27 cellular contexts compared by ENCODE assay signal in genomic region chr19:16210168-16210567, GRCh38. TPM values are rescaled to one million over a fixed set of nuclear protein-coding genes. Genes with fewer than 3 reads are reported as not detected.
"Had no signal": no experiment of that assay in that cellular context is flagged by ENCODE, and none has a peak within 500 bp of the region (broad histone marks: within the 10 kb centered on the region; RNA-seq: fewer than 3 reads in every experiment).

No MANE protein-coding gene starts in this region.

- H3K27me3 ChIP-seq: esophagus squamous epithelium, gastroesophageal sphincter, neural progenitor cell, ovary, spleen, stomach, transverse colon had no signal

- H3K9me3 ChIP-seq: esophagus squamous epithelium, gastroesophageal sphincter, mucosa of descending colon, spleen, stomach, thoracic aorta, transverse colon had no signal

- H3K9me3 Mint-ChIP-seq: dendritic cell treated with granulocyte-macrophage colony-stimulating factor and Interleukin-4, amounts not matched to agents 40 ng/mL and 50 ng/mL, for 4 days; effector memory CD8-positive, alpha-beta T cell; natural killer cell treated with Interleukin-12 subunit alpha and Interleukin-12 subunit beta and Interleukin-15 and Interleukin-18, amount 100 ng/mL, for 72 hours had no signal

- ATAC-seq: effector memory CD8-positive, alpha-beta T cell; gastroesophageal sphincter; left lobe of liver; mucosa of descending colon; natural killer cell treated with Interleukin-12 subunit alpha and Interleukin-12 subunit beta and Interleukin-15 and Interleukin-18, amount 100 ng/mL, for 72 hours; right cardiac atrium had no signal

- H3K27ac Mint-ChIP-seq: dendritic cell treated with granulocyte-macrophage colony-stimulating factor and Interleukin-4, amounts not matched to agents 40 ng/mL and 50 ng/mL, for 4 days; natural killer cell treated with Interleukin-12 subunit alpha and Interleukin-12 subunit beta and Interleukin-15 and Interleukin-18, amount 100 ng/mL, for 72 hours; neural progenitor cell had no signal

- H3K36me3 ChIP-seq: neural progenitor cell, ovary had no signal

- H3K27ac ChIP-seq: epithelial cell of prostate, esophagus squamous epithelium, gastroesophageal sphincter, neural progenitor cell, ovary, spleen, stomach, thoracic aorta, transverse colon had no signal

- H3K27me3 Mint-ChIP-seq: dendritic cell treated with granulocyte-macrophage colony-stimulating factor and Interleukin-4, amounts not matched to agents 40 ng/mL and 50 ng/mL, for 4 days; effector memory CD8-positive, alpha-beta T cell; natural killer cell treated with Interleukin-12 subunit alpha and Interleukin-12 subunit beta and Interleukin-15 and Interleukin-18, amount 100 ng/mL, for 72 hours had no signal

- H3K4me1 ChIP-seq: neural progenitor cell, transverse colon had no signal

- H3K4me3 ChIP-seq: esophagus squamous epithelium, gastroesophageal sphincter, mucosa of descending colon, neural progenitor cell, ovary, spleen, stomach, thoracic aorta, transverse colon had no signal

- DNase-seq: effector memory CD8-positive, alpha-beta T cell; esophagus squamous epithelium; foreskin fibroblast; glutamatergic neuron; islet precursor cell; mammary epithelial cell; mucosa of descending colon; nucleus accumbens; ovary; right cardiac atrium; stimulated activated CD4-positive, alpha-beta T cell treated with anti-CD3 and anti-CD28 coated beads, Interleukin-2, amount 100 ng/mL, for 24 hours; stimulated activated CD4-positive, alpha-beta T cell treated with anti-CD3 and anti-CD28 coated beads, Interleukin-4, amount 100 ng/mL, for 4 hours; stimulated activated naive CD4-positive, alpha-beta T cell; stomach; substantia nigra; transverse colon had no signal

- H3K4me3 Mint-ChIP-seq: dendritic cell treated with granulocyte-macrophage colony-stimulating factor and Interleukin-4, amounts not matched to agents 40 ng/mL and 50 ng/mL, for 4 days; effector memory CD8-positive, alpha-beta T cell; natural killer cell treated with Interleukin-12 subunit alpha and Interleukin-12 subunit beta and Interleukin-15 and Interleukin-18, amount 100 ng/mL, for 72 hours; neural progenitor cell had no signal

RNA-seq across cellular contexts. Expression of gene CIB3, which starts 36.8 kb away (rescaled TPM):
- total RNA-seq: esophagus squamous epithelium, gastroesophageal sphincter, left lobe of liver, lower leg skin, mammary epithelial cell, mucosa of descending colon, ovary, posterior vena cava, right cardiac atrium, spleen, stomach, thoracic aorta, transverse colon, ureter had no signal
- polyA plus RNA-seq: mammary epithelial cell, ovary, right cardiac atrium, stomach had no signal
